Comparison of ENCODE assay signal across 28 cellular contexts in the genomic region with DNA sequence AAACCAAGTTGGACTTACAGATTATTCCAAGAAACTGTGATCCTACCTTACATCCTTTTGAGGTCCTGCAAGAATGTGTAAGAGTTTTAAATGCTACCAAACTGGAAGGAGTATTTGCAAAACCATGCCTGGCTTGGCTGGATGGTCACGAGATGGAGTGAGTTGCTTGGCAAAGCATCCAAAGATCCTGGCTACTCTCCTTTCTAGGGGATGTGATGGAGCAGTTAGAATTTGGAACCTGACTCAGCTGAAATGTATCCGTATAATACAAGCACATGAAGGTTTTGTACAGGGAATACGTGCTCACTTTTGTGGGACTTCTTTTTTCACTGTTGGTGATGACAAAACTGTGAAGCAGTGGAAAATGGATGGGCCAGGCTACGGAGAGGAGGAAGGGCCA. TPM values are rescaled to one million over a fixed set of nuclear protein-coding genes. Genes with fewer than 3 reads are reported as not detected.
DNase-seq lines count a peak whose midpoint lies in the region; ATAC-seq and TF ChIP-seq lines count a peak whose summit lies in the region.
"Had no signal": no experiment of that assay in that cellular context is flagged by ENCODE, and none has a peak within 500 bp of the region (broad histone marks: within the 10 kb centered on the region; RNA-seq: fewer than 3 reads in every experiment).

No MANE protein-coding gene starts in this region.

- H3K4me1 ChIP-seq in rectal smooth muscle tissue (ENCODE audit: control insufficient read depth, insufficient read depth, low read length): peaks cover 25% of the 10 kb centered on the region
- H3K4me1 ChIP-seq in SJCRH30: peaks cover 7% of the 10 kb centered on the region
- H3K4me1 ChIP-seq: tibial artery had no signal

- H3K36me3 ChIP-seq in MG63 (no peaks in the 10 kb centered on the region), rectal smooth muscle tissue (ENCODE audit: control insufficient read depth, insufficient read depth, low read length) (no peaks in the 10 kb centered on the region), SJCRH30 (no peaks in the 10 kb centered on the region)
- H3K36me3 ChIP-seq: BE2C, stomach, tibial artery had no signal

- peaks cover 34% of the 10 kb centered on the region for H3K4me1 Mint-ChIP-seq in activated naive CD4-positive, alpha-beta T cell treated with anti-CD3 and anti-CD28 coated beads, Interleukin-2, amount 50 U/mL, for 24 hours
- peaks cover 15% of the 10 kb centered on the region for H3K4me1 Mint-ChIP-seq in activated naive CD4-positive, alpha-beta T cell treated with anti-CD3 and anti-CD28 coated beads, Interleukin-2, amount 10 ng/mL, durations not matched to agents 7 days and 5 days
- H3K4me1 Mint-ChIP-seq: central memory CD8-positive, alpha-beta T cell had no signal

- H3K4me3 ChIP-seq in MG63 (no peak overlapping the region), fibroblast of pulmonary artery (replicated peaks; ENCODE audit: low read depth, low read length) (no peak overlapping the region), rectal smooth muscle tissue (ENCODE audit: low read length) (no peak overlapping the region), SJCRH30 (no peak overlapping the region)
- H3K4me3 ChIP-seq: skin epidermis, stomach, tibial artery had no signal

- intact Hi-C loops in left colon (cut with DNase I, micrococcal nuclease): no loop called here

- no peaks in the 10 kb centered on the region for H3K9me3 ChIP-seq in MG63
- H3K9me3 ChIP-seq in SJCRH30 (replicated peaks): no peaks in the 10 kb centered on the region
- H3K9me3 ChIP-seq: BE2C, stomach, tibial artery had no signal

- H3K27me3 ChIP-seq in MG63 (no peaks in the 10 kb centered on the region), rectal smooth muscle tissue (ENCODE audit: control insufficient read depth, insufficient read depth, low read length) (no peaks in the 10 kb centered on the region), SJCRH30 (0 out of 2 replicates have a peak, but pooled peaks cover 4% of the 10 kb centered on the region)
- H3K27me3 ChIP-seq: BE2C, tibial artery had no signal

- no peak for TF ChIP-seq CTCF in fibroblast of pulmonary artery (IDR thresholded peaks at IDR 0.05; ENCODE audit: low read length, missing control alignments)

- peak overlapping the region; percentile 34 for H3K27ac ChIP-seq in rectal smooth muscle tissue (ENCODE audit: low read depth, low read length)
- H3K27ac ChIP-seq in SJCRH30: no peak overlapping the region
- H3K27ac ChIP-seq: skin epidermis, stomach, tibial artery had no signal

- no peak overlapping the region for H3K9ac ChIP-seq in rectal smooth muscle tissue (ENCODE audit: low read length)

- DNase-seq in activated naive CD4-positive, alpha-beta T cell treated with anti-CD3 and anti-CD28 coated beads, Interleukin-2, amount 10 ng/mL, durations not matched to agents 7 days and 5 days: no peak
- DNase-seq in MG63: peak; percentile 57
- peak; percentile 59 for DNase-seq in fibroblast of pulmonary artery (ENCODE audit: low read depth)
- no peak for DNase-seq in SJCRH30
- no peak for DNase-seq in left colon
- DNase-seq in stimulated activated CD4-positive, alpha-beta T cell treated with anti-CD3 and anti-CD28 coated beads, Interleukin-12 subunit alpha, Interleukin-12 subunit beta, amount 100 ng/mL, for 4 hours: no peak
- DNase-seq: activated CD4-positive, alpha-beta T cell treated with anti-CD3 and anti-CD28 coated beads, Interleukin-2, amount 50 U/mL, for 1 hour; BE2C; CD8-positive, alpha-beta memory T cell; dermis blood vessel endothelial cell; DMS 273 treated with DMSO at 0.1 percent for 48 hours; head of caudate nucleus; kidney glomerular epithelial cell; mammary epithelial cell; NCI-H1105; NCI-H187 treated with DMSO at 0.1 percent for 48 hours; NCI-H2171 treated with DMSO at 0.1 percent for 48 hours; NCI-H526; stimulated activated CD4-positive, alpha-beta T cell treated with anti-CD3 and anti-CD28 coated beads, Interleukin-1b, Interleukin-23, amount 100 ng/mL, for 48 hours; stomach; T1000 had no signal

- no peaks in the 10 kb centered on the region for H3K36me3 Mint-ChIP-seq in activated naive CD4-positive, alpha-beta T cell treated with anti-CD3 and anti-CD28 coated beads, Interleukin-2, amount 50 U/mL, for 24 hours
- H3K36me3 Mint-ChIP-seq in activated naive CD4-positive, alpha-beta T cell treated with anti-CD3 and anti-CD28 coated beads, Interleukin-2, amount 10 ng/mL, durations not matched to agents 7 days and 5 days: no peaks in the 10 kb centered on the region
- H3K36me3 Mint-ChIP-seq: CD8-positive, alpha-beta memory T cell; WTC11 had no signal

- H3K4me3 Mint-ChIP-seq in activated naive CD4-positive, alpha-beta T cell treated with anti-CD3 and anti-CD28 coated beads, Interleukin-2, amount 50 U/mL, for 24 hours: peak overlapping the region; percentile 4
- H3K4me3 Mint-ChIP-seq in activated naive CD4-positive, alpha-beta T cell treated with anti-CD3 and anti-CD28 coated beads, Interleukin-2, amount 10 ng/mL, durations not matched to agents 7 days and 5 days: no peak overlapping the region
- H3K4me3 Mint-ChIP-seq: central memory CD8-positive, alpha-beta T cell; WTC11 had no signal

- ATAC-seq in left colon: no peak
- ATAC-seq: WTC11 had no signal

- CTCF ChIA-PET in activated naive CD4-positive, alpha-beta T cell treated with anti-CD3 and anti-CD28 coated beads, Interleukin-2, amount 10 ng/mL, durations not matched to agents 7 days and 5 days (lab: Charles Lee): interaction anchor here (1.4 to 2.7 kb wide), 3 partner anchors 29 to 68 kb away, joined by 3 to 13 read pairs (median 8); no protein-coding TSS in a partner anchor

- H3K27ac Mint-ChIP-seq in activated naive CD4-positive, alpha-beta T cell treated with anti-CD3 and anti-CD28 coated beads, Interleukin-2, amount 50 U/mL, for 24 hours: no peak overlapping the region
- no peak overlapping the region for H3K27ac Mint-ChIP-seq in activated naive CD4-positive, alpha-beta T cell treated with anti-CD3 and anti-CD28 coated beads, Interleukin-2, amount 10 ng/mL, durations not matched to agents 7 days and 5 days
- H3K27ac Mint-ChIP-seq: CD8-positive, alpha-beta memory T cell; progenitor cell of endocrine pancreas; WTC11 had no signal

- no peaks in the 10 kb centered on the region for H3K27me3 Mint-ChIP-seq in activated naive CD4-positive, alpha-beta T cell treated with anti-CD3 and anti-CD28 coated beads, Interleukin-2, amount 50 U/mL, for 24 hours
- peaks cover 11% of the 10 kb centered on the region for H3K27me3 Mint-ChIP-seq in activated naive CD4-positive, alpha-beta T cell treated with anti-CD3 and anti-CD28 coated beads, Interleukin-2, amount 10 ng/mL, durations not matched to agents 7 days and 5 days

- H3K9me3 Mint-ChIP-seq in activated naive CD4-positive, alpha-beta T cell treated with anti-CD3 and anti-CD28 coated beads, Interleukin-2, amount 50 U/mL, for 24 hours: no peaks in the 10 kb centered on the region
- H3K9me3 Mint-ChIP-seq in activated naive CD4-positive, alpha-beta T cell treated with anti-CD3 and anti-CD28 coated beads, Interleukin-2, amount 10 ng/mL, durations not matched to agents 7 days and 5 days: no peaks in the 10 kb centered on the region
- H3K9me3 Mint-ChIP-seq: CD8-positive, alpha-beta memory T cell; central memory CD8-positive, alpha-beta T cell; WTC11 had no signal

RNA-seq across cellular contexts. Expression of a gene that starts 13.3 kb away (rescaled TPM):
- 27.7 and 42.8 TPM in 2 replicates for total RNA-seq in MG63 (2014; rRNA removed; shearing (Covaris generic); ENCODE audit: low replicate concordance)
- total RNA-seq in SJCRH30 (2014; rRNA removed; shearing (Covaris generic)): 42.8 and 47.5 TPM in 2 replicates
- total RNA-seq in left colon: 10 to 100 TPM; 71.9 to 84.2 TPM

Comparison
In these comparisons a context has a peak if more than half of its experiments do, and no peak if none do; other contexts are left out.
1. DNase-seq: peak in MG63 (single experiment) and fibroblast of pulmonary artery (single experiment); none in activated naive CD4-positive, alpha-beta T cell treated with anti-CD3 and anti-CD28 coated beads, Interleukin-2, amount 10 ng/mL, durations not matched to agents 7 days and 5 days (single experiment), SJCRH30 (0 of 2), left colon (0 of 2) and stimulated activated CD4-positive, alpha-beta T cell treated with anti-CD3 and anti-CD28 coated beads, Interleukin-12 subunit alpha, Interleukin-12 subunit beta, amount 100 ng/mL, for 4 hours (single experiment).